23 cellular contexts compared by ENCODE assay signal in the genomic region with DNA sequence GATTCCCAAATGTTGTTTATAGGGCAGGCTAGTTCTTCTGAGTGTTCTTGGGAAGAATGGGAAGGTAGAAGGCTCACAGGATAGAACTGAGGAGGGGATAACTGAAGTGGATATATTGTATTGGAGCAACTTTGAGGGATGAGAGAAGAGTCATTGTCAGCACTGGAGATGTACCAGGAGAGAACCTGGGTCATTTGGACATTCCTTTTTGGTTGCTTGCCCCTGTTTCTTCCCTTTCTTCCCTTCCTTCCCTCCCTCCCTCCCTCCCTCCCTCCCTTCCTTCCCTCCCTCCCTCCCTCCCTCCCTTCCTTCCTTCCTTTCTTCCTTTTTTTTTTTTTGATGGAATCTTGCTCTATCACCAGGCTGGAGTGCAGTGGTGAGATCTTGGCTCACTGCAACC.
"Had no signal": no experiment of that assay in that cellular context is flagged by ENCODE, and none has a peak within 500 bp of the region (broad histone marks: within the 10 kb centered on the region; RNA-seq: fewer than 3 reads in every experiment).

No MANE protein-coding gene starts in this region.

- ATAC-seq: effector memory CD8-positive, alpha-beta T cell; foreskin keratinocyte; gastroesophageal sphincter; heart left ventricle; left lobe of liver; left ventricle myocardium superior; lower lobe of right lung had no signal

- FAIRE-seq: endometrium, endothelial cell of umbilical vein, frontal cortex, islet of Langerhans, keratinocyte had no signal

- H3K27me3 Mint-ChIP-seq: effector memory CD8-positive, alpha-beta T cell had no signal

- H3K4me3 Mint-ChIP-seq: dendritic cell treated with granulocyte-macrophage colony-stimulating factor and Interleukin-4, amounts not matched to agents 40 ng/mL and 50 ng/mL, for 4 days; effector memory CD8-positive, alpha-beta T cell; endodermal cell; mesothelial cell of epicardium had no signal

- H3K4me1 ChIP-seq: colonic mucosa had no signal

- H3K27ac ChIP-seq: colonic mucosa, esophagus muscularis mucosa, foreskin keratinocyte, gastroesophageal sphincter, lower lobe of right lung had no signal

- H3K9me3 ChIP-seq: colonic mucosa, esophagus muscularis mucosa, gastroesophageal sphincter, heart left ventricle, lower lobe of right lung, mucosa of descending colon had no signal

- H3K9me3 Mint-ChIP-seq: dendritic cell treated with granulocyte-macrophage colony-stimulating factor and Interleukin-4, amounts not matched to agents 40 ng/mL and 50 ng/mL, for 4 days; effector memory CD8-positive, alpha-beta T cell; endodermal cell; mesothelial cell of epicardium had no signal

- DNase-seq: colonic mucosa; cortex of kidney; effector CD8-positive, alpha-beta T cell; effector memory CD8-positive, alpha-beta T cell; endodermal cell; foreskin keratinocyte; heart left ventricle; hippocampal formation; left colon; left ventricle myocardium superior; lower lobe of right lung; mesenchymal stem cell had no signal

- H3K36me3 ChIP-seq: colonic mucosa, gastroesophageal sphincter, lower lobe of right lung had no signal

- H3K27me3 ChIP-seq: colonic mucosa, esophagus muscularis mucosa, foreskin keratinocyte, gastroesophageal sphincter, heart left ventricle had no signal

- H3K27ac Mint-ChIP-seq: dendritic cell treated with granulocyte-macrophage colony-stimulating factor and Interleukin-4, amounts not matched to agents 40 ng/mL and 50 ng/mL, for 4 days; endodermal cell; mesothelial cell of epicardium had no signal

- H3K4me3 ChIP-seq: colonic mucosa, esophagus muscularis mucosa, gastroesophageal sphincter, heart left ventricle, lower lobe of right lung, mucosa of descending colon had no signal

- H3K36me3 Mint-ChIP-seq: mesothelial cell of epicardium had no signal
